In genomic region chr10:26637521-26638275, GRCh38 we compare ENCODE assay signal across 27 cellular contexts. TPM values are rescaled to one million over a fixed set of nuclear protein-coding genes. Genes with fewer than 3 reads are reported as not detected.
DNase-seq lines count a peak whose midpoint lies in the region; ATAC-seq, FAIRE-seq and TF ChIP-seq lines count a peak whose summit lies in the region.
"Had no signal": no experiment of that assay in that cellular context is flagged by ENCODE, and none has a peak within 500 bp of the region (broad histone marks: within the 10 kb centered on the region; RNA-seq: fewer than 3 reads in every experiment).

No MANE protein-coding gene starts in this region.

- no peak overlapping the region for H2BK15ac ChIP-seq in neuronal stem cell (ENCODE audit: low read length)

- ATAC-seq in GM23338, result no peak
- ATAC-seq: PC-3, SK-N-SH treated with all-trans-retinoic acid at 6 μM for 48 hours had no signal

- no peak overlapping the region for H3K4me3 Mint-ChIP-seq in GM23338

- no peak overlapping the region for H4K91ac ChIP-seq in neuronal stem cell (ENCODE audit: low read depth, low read length, poor library complexity)

- no peaks in the 10 kb centered on the region for H4K20me1 ChIP-seq in GM23338 (replicated peaks; ENCODE audit: insufficient read depth)

- H3K27me3 ChIP-seq in GM23338 (ENCODE audit: insufficient read depth) (no peaks in the 10 kb centered on the region), bronchial epithelial cell (ENCODE audit: control insufficient read depth, insufficient read depth, low read length) (no peaks in the 10 kb centered on the region), neuronal stem cell (ENCODE audit: control insufficient read depth in 3 of 3, insufficient read depth in 3 of 3, low read depth in 1 of 3, low read length in 3 of 3) (no peaks in the 10 kb centered on the region)
- H3K27me3 ChIP-seq: MG63 had no signal

- no peak overlapping the region for H3K14ac ChIP-seq in neuronal stem cell (ENCODE audit: low read length)

- H2AFZ ChIP-seq in GM23338 (no peak overlapping the region), neuronal stem cell (ENCODE audit: low read length) (no peak overlapping the region)

- H3K18ac ChIP-seq in neuronal stem cell (ENCODE audit: low read length), result peak overlapping the region; percentile 1

- peaks cover 3% of the 10 kb centered on the region for H3K27me3 Mint-ChIP-seq in GM23338 (ENCODE audit: insufficient read depth, low read depth, poor library complexity)

- H3K4me2 ChIP-seq in GM23338 (no peak overlapping the region), neuronal stem cell (ENCODE audit: insufficient read depth, low read length, poor library complexity, severe bottlenecking) (no peak overlapping the region)

- no peak overlapping the region for H4K8ac ChIP-seq in neuronal stem cell (ENCODE audit: low read depth, low read length)

- H2AK5ac ChIP-seq in neuronal stem cell (ENCODE audit: low read depth, low read length), result no peak overlapping the region

- H2BK120ac ChIP-seq in neuronal stem cell (ENCODE audit: low read depth, low read length), result no peak overlapping the region

- no peaks in the 10 kb centered on the region for H3F3A ChIP-seq in GM23338 (replicated peaks; ENCODE audit: low read depth)

- H3K9me3 Mint-ChIP-seq in GM23338, result peaks cover 5% of the 10 kb centered on the region; the same call in 1 of the 3 replicates

- H3K27ac ChIP-seq in GM23338 (ENCODE audit: low read depth) (no peak overlapping the region), neuronal stem cell (replicated peaks; ENCODE audit: low read length) (no peak overlapping the region)

- no peak overlapping the region for H2BK5ac ChIP-seq in neuronal stem cell (ENCODE audit: low read length)

- H3K9me3 ChIP-seq in neuronal stem cell (replicated peaks in 1 of 2; ENCODE audit: control insufficient read depth in 2 of 2, insufficient read depth in 1 of 2, low read depth in 1 of 2, low read length in 2 of 2), result no peaks in the 10 kb centered on the region
- H3K9me3 ChIP-seq: MG63 had no signal

- H3K79me1 ChIP-seq in neuronal stem cell (ENCODE audit: low read depth, low read length), result no peaks in the 10 kb centered on the region

- no CpG with 5 or more reads among the region's 19 CpGs for WGBS in neuronal stem cell (ENCODE audit: extremely low coverage in 2 of 2, insufficient read length in 2 of 2, insufficient replicate concordance in 1 of 2), 2 donors

- peak; percentile 83 for FAIRE-seq in bronchial epithelial cell (lab: Jason Lieb, UNC)
- FAIRE-seq: G401.6, GM12891, HTR-8/SVneo had no signal

- no peak overlapping the region for H3K4ac ChIP-seq in neuronal stem cell (ENCODE audit: low read length)

- H3K27ac Mint-ChIP-seq in GM23338, result no peak overlapping the region
- H3K27ac Mint-ChIP-seq: CD4-positive, alpha-beta memory T cell had no signal

- H3K9ac ChIP-seq in neuronal stem cell (ENCODE audit: low read depth, low read length, poor library complexity), result no peak overlapping the region

- no peak for TF ChIP-seq CTCF in GM23338 (conservative IDR thresholded peaks at IDR 0.05; ENCODE audit: low read depth in 2 of 2)
- no peak for TF ChIP-seq CTCF in bronchial epithelial cell (IDR thresholded peaks at IDR 0.05; ENCODE audit: insufficient read depth, low read length, severe bottlenecking)

- no peaks in the 10 kb centered on the region for H3K79me2 ChIP-seq in GM23338 (replicated peaks; ENCODE audit: insufficient read depth)

- H2BK12ac ChIP-seq in neuronal stem cell (ENCODE audit: low read length), result no peak overlapping the region

- peak; percentile 19 for DNase-seq in GM23338 (ENCODE audit: low spot score)
- DNase-seq in NCI-H146 (lab: John Stamatoyannopoulos, UW), result peak; percentile 62
- no peak for DNase-seq in bronchial epithelial cell (ENCODE audit: low read depth)
- DNase-seq in neuronal stem cell (ENCODE audit: low spot score), result no peak
- DNase-seq in SKM-1 (lab: John Stamatoyannopoulos, UW; ENCODE audit: unreplicated experiment), result no peak
- DNase-seq in NCI-H2171 treated with DMSO at 0.1 percent for 48 hours (lab: John Stamatoyannopoulos, UW), result no peak
- DNase-seq in GF-D8 (lab: John Stamatoyannopoulos, UW), result no peak
- DNase-seq: C1 segment of cervical spinal cord; CD4-positive, alpha-beta memory T cell; COR-L47; DMS153; H7; KG1; MG63; NCI-H1694 treated with DMSO at 0.1 percent for 48 hours; NCI-H2081; NCI-H2171; NCI-H345; NCI-H510A treated with DMSO at 0.1 percent for 48 hours; NCI-H748 treated with DMSO at 0.1 percent for 48 hours; NK-92 treated with Interleukin-12 subunit alpha and Interleukin-12 subunit beta, amount 100 ng/mL, for 24 hours; PC-3; T-helper 2 cell had no signal

- H3K4me1 Mint-ChIP-seq in GM23338, result peaks cover 5% of the 10 kb centered on the region; the same call in 2 of the 3 replicates
- H3K4me1 Mint-ChIP-seq: CD4-positive, alpha-beta memory T cell had no signal

- no peaks in the 10 kb centered on the region for H3K9me2 ChIP-seq in GM23338 (ENCODE audit: insufficient read depth)

- no peaks in the 10 kb centered on the region for H3K36me3 ChIP-seq in GM23338 (ENCODE audit: insufficient read depth)
- H3K36me3 ChIP-seq in bronchial epithelial cell (ENCODE audit: control insufficient read depth, insufficient read depth, low read length), result no peaks in the 10 kb centered on the region
- no peaks in the 10 kb centered on the region for H3K36me3 ChIP-seq in neuronal stem cell (replicated peaks in 1 of 2; ENCODE audit: control insufficient read depth in 2 of 2, insufficient read depth in 2 of 2, low read length in 2 of 2)
- H3K36me3 ChIP-seq: MG63 had no signal

- H3K4me1 ChIP-seq in GM23338 (ENCODE audit: insufficient read depth), result no peaks in the 10 kb centered on the region
- peaks cover 0 to 3% of the 10 kb centered on the region in 2 donors for H3K4me1 ChIP-seq in neuronal stem cell (ENCODE audit: control insufficient read depth in 2 of 2, insufficient read depth in 1 of 2, low read depth in 1 of 2, low read length in 2 of 2)

- H3K36me3 Mint-ChIP-seq in GM23338 (ENCODE audit: low read depth), result no peaks in the 10 kb centered on the region
- H3K36me3 Mint-ChIP-seq: CD4-positive, alpha-beta memory T cell had no signal

- H3K4me3 ChIP-seq in GM23338, result no peak overlapping the region
- H3K4me3 ChIP-seq in bronchial epithelial cell (ENCODE audit: low read depth, low read length), result no peak overlapping the region
- H3K4me3 ChIP-seq in neuronal stem cell (ENCODE audit: low read length in 2 of 2), result no peak overlapping the region
- H3K4me3 ChIP-seq: MG63 had no signal

- H3K23ac ChIP-seq in neuronal stem cell (ENCODE audit: low read depth, low read length, poor library complexity), result no peak overlapping the region

TF ChIP-seq in GM23338, 12 proteins besides CTCF, POLR2A, EP300 and RAD21 (continues in another document):
- TF ChIP-seq REST (IDR thresholded peaks at IDR 0.05; ENCODE audit: unreplicated experiment) (no peak), JUNB (IDR thresholded peaks at IDR 0.05; ENCODE audit: unreplicated experiment) (no peak), CREB1 (CRISPR knock-in tag; IDR thresholded peaks at IDR 0.05; ENCODE audit: low read depth) (no peak), ETS1 (IDR thresholded peaks at IDR 0.05) (no peak), POLR2AphosphoS5 (IDR thresholded peaks at IDR 0.05; ENCODE audit: low read depth) (no peak), EZH2phosphoT487 (IDR thresholded peaks at IDR 0.05; ENCODE audit: unreplicated experiment) (no peak)

RNA-seq across cellular contexts. Expression of gene PDSS1, which starts 59.8 kb away (rescaled TPM):
- total RNA-seq in GM23338 (2014; rRNA removed; shearing (Covaris generic)), result 17.7 and 21.5 TPM in 2 replicates
- polyA plus RNA-seq in GM23338 (2016; fragmentation: Nextera tagmentation; extraction: Ambion mirVana), result 21.0 and 26.2 TPM in 2 replicates
- 6.1 and 6.3 TPM in 2 replicates for total RNA-seq in bronchial epithelial cell
- 7.0 TPM for polyA plus RNA-seq in neuronal stem cell (2013, experiment 1 of 2)
- polyA plus RNA-seq in neuronal stem cell (2013, experiment 2 of 2), result 7.1 TPM

Comparison
In these comparisons a context has a peak if more than half of its experiments do, and no peak if none do; other contexts are left out.
1. DNase-seq: peak in GM23338 (single experiment) and NCI-H146 (single experiment); none in bronchial epithelial cell (single experiment), neuronal stem cell (single experiment), SKM-1 (single experiment), NCI-H2171 treated with DMSO at 0.1 percent for 48 hours (single experiment) and GF-D8 (single experiment).